11 cellular contexts compared by ENCODE assay signal in the genomic region with DNA sequence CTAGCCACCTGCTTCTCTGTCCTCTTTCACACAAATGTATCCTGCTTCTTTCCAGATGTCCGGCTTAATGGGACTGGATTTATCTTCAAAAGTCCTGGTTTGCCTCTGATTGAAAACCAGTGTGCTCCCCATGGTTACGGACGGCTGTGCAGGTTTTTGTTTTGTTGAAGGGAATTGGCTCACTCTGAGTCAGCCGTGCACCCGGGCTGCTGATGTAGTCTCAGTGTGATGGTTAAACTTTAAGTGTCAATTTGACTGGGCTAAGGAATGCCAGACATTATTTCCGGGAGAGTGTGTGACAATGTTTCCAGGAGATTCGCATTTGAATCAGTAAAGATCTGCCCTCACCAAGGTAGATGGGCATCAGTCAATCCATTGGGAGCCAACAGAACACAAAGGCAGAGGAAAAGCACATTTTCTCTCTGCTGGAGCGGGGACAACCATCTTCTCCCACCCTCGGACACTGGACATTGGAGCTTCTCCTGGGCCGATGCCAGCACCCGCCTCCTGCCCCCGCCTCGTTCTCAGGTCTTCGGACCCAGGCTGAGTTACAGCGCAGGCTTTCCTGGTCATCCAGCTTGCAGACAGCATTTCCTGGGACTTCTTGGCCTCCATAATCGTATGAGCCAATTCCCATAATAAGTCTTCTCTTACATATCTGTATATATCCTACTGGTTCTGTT.
A peak's percentile ranks its signal among the peaks of the same experiment; 100 is the strongest.
DNase-seq lines count a peak whose midpoint lies in the region; ATAC-seq and TF ChIP-seq lines count a peak whose summit lies in the region.
"Had no signal": no experiment of that assay in that cellular context is flagged by ENCODE, and none has a peak within 500 bp of the region (broad histone marks: within the 10 kb centered on the region; RNA-seq: fewer than 3 reads in every experiment).

No MANE protein-coding gene starts in this region.

- H3K9me3 ChIP-seq in mesenchymal stem cell (ENCODE audit: control insufficient read depth, low read length) (no peaks in the 10 kb centered on the region), vagina (no peaks in the 10 kb centered on the region)
- H3K9me3 ChIP-seq in effector memory CD4-positive, alpha-beta T cell (ENCODE audit: control insufficient read depth, low read length) = no peaks in the 10 kb centered on the region
- H3K9me3 ChIP-seq: left lung had no signal

- no peaks in the 10 kb centered on the region for H3K9me3 Mint-ChIP-seq in activated naive CD4-positive, alpha-beta T cell treated with anti-CD3 and anti-CD28 coated beads for 36 hours
- H3K9me3 Mint-ChIP-seq: T-helper 2 cell treated with Interferon-gamma antibody and Interleukin-4, amounts not matched to agents 5 μg/mL and 100 μg/mL, for 36 hours had no signal

- H3K23ac ChIP-seq in mesenchymal stem cell (ENCODE audit: low read length in 2 of 2) = no peak overlapping the region

- H3K14ac ChIP-seq in mesenchymal stem cell (ENCODE audit: low read length in 2 of 2) = no peak overlapping the region

- peak overlapping the region; percentile 83 for H3K9ac ChIP-seq in mesenchymal stem cell (ENCODE audit: low read length)

- no peak overlapping the region for H2BK120ac ChIP-seq in mesenchymal stem cell (ENCODE audit: low read depth, low read length)

- TF ChIP-seq POLR2A in vagina (IDR thresholded peaks at IDR 0.05) = no peak

- H3K4me1 Mint-ChIP-seq in activated naive CD4-positive, alpha-beta T cell treated with anti-CD3 and anti-CD28 coated beads for 36 hours (ENCODE audit: low read depth) = peaks cover 41% of the 10 kb centered on the region

- no peak overlapping the region for H2AFZ ChIP-seq in mesenchymal stem cell (ENCODE audit: low read depth, low read length)

- H3K27me3 ChIP-seq in mesenchymal stem cell (ENCODE audit: control insufficient read depth in 1 of 2, insufficient read depth in 1 of 2, low read length in 2 of 2) (peaks cover 0 to 5% of the 10 kb centered on the region in 2 experiments), vagina (no peaks in the 10 kb centered on the region)
- H3K27me3 ChIP-seq in effector memory CD4-positive, alpha-beta T cell (replicated peaks; ENCODE audit: control insufficient read depth, insufficient read depth, low read length, poor library complexity, severe bottlenecking) = no peaks in the 10 kb centered on the region

- H3K4me2 ChIP-seq in mesenchymal stem cell (ENCODE audit: low read length, poor library complexity, severe bottlenecking) = peak overlapping the region; percentile 31

- intact Hi-C loops in activated naive CD4-positive, alpha-beta T cell treated with anti-CD3 and anti-CD28 coated beads for 36 hours (cut with micrococcal nuclease) = no loop called here
- intact Hi-C loops in vagina (cut with DNase I) = no loop called here

- H3K4me3 ChIP-seq in coronary artery (peak overlapping the region; percentile 39), mesenchymal stem cell (ENCODE audit: insufficient read depth in 1 of 2, low read depth in 1 of 2, low read length in 2 of 2) (peak overlapping the region in 1 of 2 experiments; percentile 8), vagina (no peak overlapping the region)
- no peak overlapping the region for H3K4me3 ChIP-seq in effector memory CD4-positive, alpha-beta T cell (ENCODE audit: insufficient read depth, low read depth, low read length, poor library complexity, severe bottlenecking)
- H3K4me3 ChIP-seq: left lung had no signal

- H2BK5ac ChIP-seq in mesenchymal stem cell (ENCODE audit: low read depth, low read length, poor library complexity, severe bottlenecking) = no peak overlapping the region

- H3K27ac ChIP-seq in coronary artery (peak overlapping the region; percentile 83 to 96), mesenchymal stem cell (ENCODE audit: low read length, poor library complexity, severe bottlenecking) (peak overlapping the region; percentile 67), vagina (peak overlapping the region; percentile 87)
- no peak overlapping the region for H3K27ac ChIP-seq in effector memory CD4-positive, alpha-beta T cell (ENCODE audit: insufficient read depth, low read length, poor library complexity, severe bottlenecking)

- H3K79me1 ChIP-seq in mesenchymal stem cell (replicated peaks; ENCODE audit: low read length, poor library complexity, severe bottlenecking) = no peaks in the 10 kb centered on the region

- H2AK5ac ChIP-seq in mesenchymal stem cell (ENCODE audit: low read length, severe bottlenecking) = no peak overlapping the region

- H2BK15ac ChIP-seq in mesenchymal stem cell (ENCODE audit: low read depth, poor library complexity, severe bottlenecking) = no peak overlapping the region

- DNase-seq in activated naive CD4-positive, alpha-beta T cell treated with anti-CD3 and anti-CD28 coated beads for 36 hours = peak; percentile 1
- DNase-seq in activated naive CD4-positive, alpha-beta T cell (lab: John Stamatoyannopoulos, UW) = no peak
- DNase-seq in coronary artery (ENCODE audit: low spot score) (no peak), mesenchymal stem cell (peak; percentile 55), vagina (ENCODE audit: extremely low spot score in 2 of 2) (no peak)
- DNase-seq in effector memory CD4-positive, alpha-beta T cell = no peak
- DNase-seq: NCI-H526 had no signal

- H2BK12ac ChIP-seq in mesenchymal stem cell (ENCODE audit: low read length in 2 of 2) = peak overlapping the region in 1 of 2 experiments; percentile 10

- no peak for TF ChIP-seq CTCF in coronary artery (IDR thresholded peaks at IDR 0.05)
- TF ChIP-seq CTCF in vagina (IDR thresholded peaks at IDR 0.05) = no peak

- no peak overlapping the region for H4K8ac ChIP-seq in mesenchymal stem cell (ENCODE audit: low read length)

- no peak overlapping the region for H3K4ac ChIP-seq in mesenchymal stem cell (ENCODE audit: low read depth in 1 of 2, low read length in 2 of 2)

- H3K36me3 ChIP-seq in mesenchymal stem cell (ENCODE audit: control insufficient read depth in 1 of 2, insufficient read depth in 2 of 2, low read depth in 1 of 2, low read length in 2 of 2) = no peaks in the 10 kb centered on the region
- no peaks in the 10 kb centered on the region for H3K36me3 ChIP-seq in vagina
- H3K36me3 ChIP-seq in effector memory CD4-positive, alpha-beta T cell (ENCODE audit: control insufficient read depth, insufficient read depth, low read length) = no peaks in the 10 kb centered on the region
- H3K36me3 ChIP-seq: left lung had no signal

- CTCF ChIA-PET in activated naive CD4-positive, alpha-beta T cell treated with anti-CD3 and anti-CD28 coated beads for 36 hours (lab: Charles Lee) = no interaction called here

- 75% methylated on average over 16 of the region's 16 CpGs for WGBS in mesenchymal stem cell

- no peak overlapping the region for H3K27ac Mint-ChIP-seq in activated naive CD4-positive, alpha-beta T cell treated with anti-CD3 and anti-CD28 coated beads for 36 hours
- H3K27ac Mint-ChIP-seq: T-helper 2 cell treated with Interferon-gamma antibody and Interleukin-4, amounts not matched to agents 5 μg/mL and 100 μg/mL, for 36 hours had no signal

- no peak overlapping the region for H3K18ac ChIP-seq in mesenchymal stem cell (ENCODE audit: low read depth in 1 of 2, low read length in 2 of 2)

- H3K4me3 Mint-ChIP-seq in activated naive CD4-positive, alpha-beta T cell treated with anti-CD3 and anti-CD28 coated beads for 36 hours = no peak overlapping the region
- H3K4me3 Mint-ChIP-seq: T-helper 2 cell treated with Interferon-gamma antibody and Interleukin-4, amounts not matched to agents 5 μg/mL and 100 μg/mL, for 36 hours had no signal

- no peaks in the 10 kb centered on the region for H3K36me3 Mint-ChIP-seq in activated naive CD4-positive, alpha-beta T cell treated with anti-CD3 and anti-CD28 coated beads for 36 hours (ENCODE audit: low read depth)

- ATAC-seq in GM19324 (IDR thresholded peaks at IDR 0.05; ENCODE audit: low FRiP score, unreplicated experiment) (no peak), GM21390 (IDR thresholded peaks at IDR 0.05; ENCODE audit: unreplicated experiment) (no peak)
- ATAC-seq: left lung had no signal

- no peak overlapping the region for H4K91ac ChIP-seq in mesenchymal stem cell (ENCODE audit: low read length)

- H3K27me3 Mint-ChIP-seq in activated naive CD4-positive, alpha-beta T cell treated with anti-CD3 and anti-CD28 coated beads for 36 hours (ENCODE audit: low read depth) = peaks cover 1% of the 10 kb centered on the region

- H3K4me1 ChIP-seq in mesenchymal stem cell (ENCODE audit: control insufficient read depth, insufficient read depth, low read depth, low read length) (peaks cover 37% of the 10 kb centered on the region), vagina (peaks cover 39% of the 10 kb centered on the region)
- peaks cover 25% of the 10 kb centered on the region for H3K4me1 ChIP-seq in effector memory CD4-positive, alpha-beta T cell (ENCODE audit: control insufficient read depth, insufficient read depth, low read length, poor library complexity, severe bottlenecking)

Comparison
In these comparisons a context has a peak if more than half of its experiments do, and no peak if none do; other contexts are left out.
1. DNase-seq: peak in activated naive CD4-positive, alpha-beta T cell treated with anti-CD3 and anti-CD28 coated beads for 36 hours (single experiment) and mesenchymal stem cell (single experiment); none in activated naive CD4-positive, alpha-beta T cell (0 of 4), coronary artery (single experiment), vagina (0 of 2) and effector memory CD4-positive, alpha-beta T cell (0 of 3).